Comparison of ENCODE assay signal across 8 cellular contexts in genomic region chr4:173752610-173753009, GRCh38.
DNase-seq lines count a peak whose midpoint lies in the region; ATAC-seq and TF ChIP-seq lines count a peak whose summit lies in the region.

No MANE protein-coding gene starts in this region.

- H3K9ac ChIP-seq in PC-3 (ENCODE audit: low read length), result no peak overlapping the region

- H3K27ac ChIP-seq in PC-3 (ENCODE audit: low read length), result no peak overlapping the region

- H3K27me3 ChIP-seq in PC-3 (ENCODE audit: low read length), result 0 out of 2 replicates have a peak, but pooled peaks cover 7% of the 10 kb centered on the region

- no peaks in the 10 kb centered on the region for H3K79me2 ChIP-seq in PC-3 (ENCODE audit: low read length)

- no peak overlapping the region for H3K4me3 Mint-ChIP-seq in activated T-helper 17 cell treated with anti-CD3 and anti-CD28 coated beads, Interleukin-2, amount 50 U/mL, for 72 hours

- no peaks in the 10 kb centered on the region for H3K9me3 Mint-ChIP-seq in activated T-helper 17 cell treated with anti-CD3 and anti-CD28 coated beads, Interleukin-2, amount 50 U/mL, for 72 hours

- no peaks in the 10 kb centered on the region for H3K4me1 Mint-ChIP-seq in activated T-helper 17 cell treated with anti-CD3 and anti-CD28 coated beads, Interleukin-2, amount 50 U/mL, for 72 hours

- TF ChIP-seq CTCF in PC-3 (conservative IDR thresholded peaks at IDR 0.05; ENCODE audit: low read depth, low read length), result peak; percentile 69

- no peaks in the 10 kb centered on the region for H3K9me3 ChIP-seq in PC-3 (ENCODE audit: low read length)

- BruUV-seq in PC-3 (replicated peaks; lab: Mats Ljungman, UMichigan), result no TSS peak

- no peaks in the 10 kb centered on the region for H3K9me2 ChIP-seq in PC-3 (replicated peaks; ENCODE audit: low read length)

- H3K27me3 Mint-ChIP-seq in activated T-helper 17 cell treated with anti-CD3 and anti-CD28 coated beads, Interleukin-2, amount 50 U/mL, for 72 hours, result peaks cover 3% of the 10 kb centered on the region

- DNase-seq in COLO668 (lab: John Stamatoyannopoulos, UW; ENCODE audit: unreplicated experiment), result peak; percentile 38
- DNase-seq in PC-3, result peak; percentile 28
- DNase-seq in fibroblast of the conjunctiva (ENCODE audit: low read depth), result peak; percentile 1
- DNase-seq in NCI-H1930 (lab: John Stamatoyannopoulos, UW), result no peak

- no peak overlapping the region for H3K4me3 ChIP-seq in PC-3 (ENCODE audit: low read length)

- intact Hi-C loops in PC-3 (cut with micrococcal nuclease), result no loop called here

- H3F3A ChIP-seq in PC-3 (ENCODE audit: low read length, unreplicated experiment), result no peaks in the 10 kb centered on the region

- no peaks in the 10 kb centered on the region for H4K20me1 ChIP-seq in PC-3 (ENCODE audit: low read length)

- H3K4me1 ChIP-seq in PC-3 (ENCODE audit: insufficient read depth, low read length), result no peaks in the 10 kb centered on the region

- H3K4me2 ChIP-seq in PC-3 (ENCODE audit: low read length), result no peak overlapping the region

- POLR2A ChIA-PET in PC-3 (lab: Charles Lee; ENCODE audit: unreplicated experiment), result no interaction called here

- no peaks in the 10 kb centered on the region for H3K36me3 Mint-ChIP-seq in activated T-helper 17 cell treated with anti-CD3 and anti-CD28 coated beads, Interleukin-2, amount 50 U/mL, for 72 hours (ENCODE audit: low read depth)

- CTCF ChIA-PET in PC-3 (lab: Charles Lee), result no interaction called here

- H3K36me3 ChIP-seq in PC-3 (ENCODE audit: low read depth, low read length), result no peaks in the 10 kb centered on the region

- H2AFZ ChIP-seq in PC-3 (ENCODE audit: low read length), result no peak overlapping the region

- ATAC-seq in GM21360 (IDR thresholded peaks at IDR 0.05; ENCODE audit: unreplicated experiment) (peak; percentile 56), PC-3 (no peak), HG02571 (IDR thresholded peaks at IDR 0.05; ENCODE audit: unreplicated experiment) (no peak), HG03175 (IDR thresholded peaks at IDR 0.05; ENCODE audit: unreplicated experiment) (no peak)
- no peak for ATAC-seq in activated T-helper 17 cell treated with anti-CD3 and anti-CD28 coated beads, Interleukin-2, amount 50 U/mL, for 72 hours (replicated peaks)

- H3K27ac Mint-ChIP-seq in activated T-helper 17 cell treated with anti-CD3 and anti-CD28 coated beads, Interleukin-2, amount 50 U/mL, for 72 hours, result no peak overlapping the region

Comparison
In these comparisons a context has a peak if more than half of its experiments do, and no peak if none do; other contexts are left out.
1. DNase-seq: peak in COLO668 (single experiment), PC-3 (single experiment) and fibroblast of the conjunctiva (single experiment); none in NCI-H1930 (0 of 2).